In the genomic region with DNA sequence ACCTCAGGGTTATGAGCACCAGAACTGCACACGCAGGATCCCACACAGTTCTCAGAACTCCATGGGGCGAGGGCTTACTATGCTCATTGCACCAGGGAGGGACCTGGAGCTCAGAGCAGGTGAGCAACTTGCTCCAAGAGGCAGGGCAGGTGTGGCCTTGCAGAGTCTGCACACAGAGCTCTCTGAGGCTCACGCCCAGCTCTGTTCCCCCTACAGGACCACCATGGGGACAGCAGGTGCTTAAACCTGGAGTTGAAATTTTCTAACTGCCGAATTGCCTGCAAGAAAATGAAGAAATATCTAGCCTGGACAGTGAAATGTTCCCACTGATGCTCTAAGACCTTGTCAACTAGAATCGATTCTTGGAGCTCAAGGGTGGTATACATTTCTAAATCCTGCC, we compare ENCODE assay signal across 13 cellular contexts. TPM values are rescaled to one million over a fixed set of nuclear protein-coding genes. Genes with fewer than 3 reads are reported as not detected.
DNase-seq lines count a peak whose midpoint lies in the region; ATAC-seq, FAIRE-seq and TF ChIP-seq lines count a peak whose summit lies in the region.
"Not testable (repeated sequence)": the region's sequence is repeated elsewhere in the genome, so short reads cannot be mapped to it uniquely, and the experiment has no call there.
"Had no signal": no experiment of that assay in that cellular context is flagged by ENCODE, and none has a peak within 500 bp of the region (broad histone marks: within the 10 kb centered on the region; RNA-seq: fewer than 3 reads in every experiment).

No MANE protein-coding gene starts in this region.

- H3K27me3 Mint-ChIP-seq in CD8-positive, alpha-beta memory T cell; activated CD8-positive, alpha-beta T cell treated with anti-CD3 and anti-CD28 coated beads, Interleukin-2, amount 10 ng/mL, durations not matched to agents 7 days and 5 days (ENCODE audit: low read depth); astrocyte (ENCODE audit: low read depth, unreplicated experiment): not testable (repeated sequence)

- H3K27ac ChIP-seq in CD8-positive, alpha-beta memory T cell (ENCODE audit: low read depth, low read length); astrocyte (ENCODE audit: low read depth, low read length): not testable (repeated sequence)
- H3K27ac ChIP-seq in HL-60 (replicated peaks) (peak overlapping the region; percentile 60; the same call in 1 of the 2 replicates), SK-N-SH (ENCODE audit: low read depth in 2 of 2, low read length in 1 of 2) (peak overlapping the region; percentile 51 to 93; a peak in 3 of 4 replicates), mesodermal cell (ENCODE audit: low read depth, low read length, severe bottlenecking) (peak overlapping the region; percentile 99), spleen (peak overlapping the region; percentile 49 to 79 (median 72))

- not testable (repeated sequence) for H3K27me3 ChIP-seq in CD8-positive, alpha-beta memory T cell (ENCODE audit: insufficient read depth, low read length, poor library complexity, severe bottlenecking); HL-60 (ENCODE audit: insufficient read depth, poor library complexity, severe bottlenecking); SK-N-SH (ENCODE audit: insufficient read depth); astrocyte (ENCODE audit: insufficient read depth, low read length); spleen (replicated peaks in 1 of 7)

- CTCF ChIA-PET in CD8-positive, alpha-beta memory T cell (lab: Charles Lee): interaction anchor here (1.2 to 1.6 kb wide), 2 partner anchors 11 to 20 kb away, joined by 4 to 7 read pairs; no protein-coding TSS in a partner anchor
- CTCF ChIA-PET in SK-N-SH (lab: Yijun Ruan, JAX): interaction anchor here (0.7 kb wide), 1 partner anchor 19 kb away, joined by 3 read pairs; no protein-coding TSS in a partner anchor
- CTCF ChIA-PET in activated CD8-positive, alpha-beta T cell treated with anti-CD3 and anti-CD28 coated beads, Interleukin-2, amount 10 ng/mL, durations not matched to agents 7 days and 5 days (lab: Charles Lee): interaction anchor here (0.8 to 1.4 kb wide), 3 partner anchors 11 to 67 kb away, joined by 3 to 13 read pairs (median 5); no protein-coding TSS in a partner anchor

- not testable (repeated sequence) for H3K36me3 ChIP-seq in CD8-positive, alpha-beta memory T cell (ENCODE audit: insufficient read depth, low read length); SK-N-SH (replicated peaks in 1 of 2; ENCODE audit: control insufficient read depth in 1 of 2, insufficient read depth in 2 of 2, low read length in 1 of 2); astrocyte (ENCODE audit: insufficient read depth, low read length); mesodermal cell (ENCODE audit: control insufficient read depth, insufficient read depth, low read length); spleen

- not testable (repeated sequence) for TF ChIP-seq EP300 in SK-N-SH (IDR thresholded peaks at IDR 0.05; ENCODE audit: borderline replicate concordance in 1 of 2, low read depth in 1 of 2, low read length in 1 of 2)

- intact Hi-C loops in spleen (cut with DNase I; ENCODE audit: low total_unique reads): not testable (repeated sequence)

- not testable (repeated sequence) for TF ChIP-seq POLR2A in spleen (IDR thresholded peaks at IDR 0.05)

- not testable (repeated sequence) for H3F3A ChIP-seq in SK-N-SH (replicated peaks; ENCODE audit: insufficient read depth)

- WGBS in SK-N-SH (ENCODE audit: low lambda C conversion rate): 84% methylated on average over 4 of the region's 5 CpGs
- 95 to 96% methylated on average over 2 to 4 of the region's 5 CpGs for WGBS in mesodermal cell (ENCODE audit: insufficient coverage in 2 of 2), 2 experiments
- 77 to 88% (median 83%) methylated on average over 5 of the region's 5 CpGs for WGBS in spleen, 5 donors

- not testable (repeated sequence) for H3K9me3 ChIP-seq in CD8-positive, alpha-beta memory T cell (ENCODE audit: low read length); SK-N-SH; astrocyte (ENCODE audit: insufficient read depth, low read depth, low read length); mesodermal cell (ENCODE audit: control insufficient read depth, low read length); spleen

- not testable (repeated sequence) for FAIRE-seq in astrocyte (lab: Jason Lieb, UNC)

- H3K9ac ChIP-seq in SK-N-SH; astrocyte (ENCODE audit: low read length): not testable (repeated sequence)

- not testable (repeated sequence) for TF ChIP-seq CTCF in HL-60 (IDR thresholded peaks at IDR 0.05; ENCODE audit: insufficient read depth, low read length); SK-N-SH (IDR thresholded peaks at IDR 0.05); astrocyte (IDR thresholded peaks at IDR 0.05; ENCODE audit: insufficient read depth, low read depth, low read length); spleen (IDR thresholded peaks at IDR 0.05 in 8 of 11, conservative IDR thresholded peaks at IDR 0.05 in 3 of 11)

- H3K4me3 ChIP-seq in CD8-positive, alpha-beta memory T cell (ENCODE audit: low read length): peak overlapping the region; percentile 49
- not testable (repeated sequence) for H3K4me3 ChIP-seq in HL-60 (replicated peaks; ENCODE audit: insufficient read depth, low read length); SK-N-SH (ENCODE audit: low read depth in 2 of 2, low read length in 1 of 2); astrocyte (ENCODE audit: insufficient read depth, low read depth, low read length); mesodermal cell (ENCODE audit: extremely low read depth, insufficient read depth, low read length, poor library complexity, severe bottlenecking); spleen

- not testable (repeated sequence) for ATAC-seq in activated CD8-positive, alpha-beta T cell treated with anti-CD3 and anti-CD28 coated beads, Interleukin-2, amount 10 ng/mL, durations not matched to agents 7 days and 5 days

- H3K27ac Mint-ChIP-seq in CD8-positive, alpha-beta memory T cell: peak overlapping the region in 6 of 8 donors; percentile 21 to 93 (median 67)
- peak overlapping the region; percentile 95 for H3K27ac Mint-ChIP-seq in activated CD8-positive, alpha-beta T cell treated with anti-CD3 and anti-CD28 coated beads, Interleukin-2, amount 10 ng/mL, durations not matched to agents 7 days and 5 days
- peak overlapping the region; percentile 75 for H3K27ac Mint-ChIP-seq in astrocyte (ENCODE audit: unreplicated experiment)

- not testable (repeated sequence) for H3K9me2 ChIP-seq in SK-N-SH

- peak in 1 of 5 donors; percentile 21 for DNase-seq in CD8-positive, alpha-beta memory T cell
- not testable (repeated sequence) for DNase-seq in HL-60 (ENCODE audit: low read depth in 1 of 2, low spot score in 1 of 2); SK-N-SH; activated CD8-positive, alpha-beta T cell treated with anti-CD3 and anti-CD28 coated beads, Interleukin-2, amount 10 ng/mL, durations not matched to agents 7 days and 5 days; astrocyte (ENCODE audit: low read depth); spleen

- H3K79me2 ChIP-seq in SK-N-SH (ENCODE audit: insufficient read depth); astrocyte (ENCODE audit: insufficient read depth, low read length): not testable (repeated sequence)

- H3K4me1 ChIP-seq in CD8-positive, alpha-beta memory T cell (ENCODE audit: insufficient read depth, low read length): peaks cover 74% of the 10 kb centered on the region
- H3K4me1 ChIP-seq in SK-N-SH (ENCODE audit: control insufficient read depth in 1 of 2, insufficient read depth in 2 of 2, low read depth in 1 of 2, low read length in 1 of 2): peaks cover 10 to 40% of the 10 kb centered on the region in 2 experiments; a peak in 3 of 4 replicates
- H3K4me1 ChIP-seq in astrocyte (ENCODE audit: insufficient read depth, low read length): not testable (repeated sequence)
- peaks cover 51% of the 10 kb centered on the region for H3K4me1 ChIP-seq in mesodermal cell (ENCODE audit: control insufficient read depth, insufficient read depth, low read length, poor library complexity, severe bottlenecking)
- H3K4me1 ChIP-seq in spleen: peaks cover 33 to 78% (median 45%) of the 10 kb centered on the region in 6 donors

- H4K20me1 ChIP-seq in SK-N-SH (ENCODE audit: insufficient read depth); astrocyte (ENCODE audit: insufficient read depth, low read length): not testable (repeated sequence)

- not testable (repeated sequence) for H3K9me3 Mint-ChIP-seq in CD8-positive, alpha-beta memory T cell; activated CD8-positive, alpha-beta T cell treated with anti-CD3 and anti-CD28 coated beads, Interleukin-2, amount 10 ng/mL, durations not matched to agents 7 days and 5 days (ENCODE audit: insufficient read depth); astrocyte (ENCODE audit: unreplicated experiment)

- TF ChIP-seq RAD21 in SK-N-SH (IDR thresholded peaks at IDR 0.05; ENCODE audit: low read length): not testable (repeated sequence)

- not testable (repeated sequence) for H2AFZ ChIP-seq in SK-N-SH (ENCODE audit: low read depth); astrocyte (ENCODE audit: low read depth, low read length)

- not testable (repeated sequence) for H3K4me2 ChIP-seq in SK-N-SH; astrocyte (ENCODE audit: low read length)

- not testable (repeated sequence) for H3K36me3 Mint-ChIP-seq in CD8-positive, alpha-beta memory T cell; activated CD8-positive, alpha-beta T cell treated with anti-CD3 and anti-CD28 coated beads, Interleukin-2, amount 10 ng/mL, durations not matched to agents 7 days and 5 days (ENCODE audit: low read depth); astrocyte (ENCODE audit: low read depth, unreplicated experiment)

- peaks cover 0 to 40% (median 4%) of the 10 kb centered on the region in 3 donors for H3K4me1 Mint-ChIP-seq in CD8-positive, alpha-beta memory T cell
- H3K4me1 Mint-ChIP-seq in activated CD8-positive, alpha-beta T cell treated with anti-CD3 and anti-CD28 coated beads, Interleukin-2, amount 10 ng/mL, durations not matched to agents 7 days and 5 days (ENCODE audit: low read depth): not testable (repeated sequence)
- peaks cover 18% of the 10 kb centered on the region for H3K4me1 Mint-ChIP-seq in astrocyte (ENCODE audit: low read depth, unreplicated experiment)

- POLR2A ChIA-PET in CD8-positive, alpha-beta memory T cell (lab: Charles Lee); SK-N-SH (lab: Yijun Ruan, JAX); activated CD8-positive, alpha-beta T cell treated with anti-CD3 and anti-CD28 coated beads, Interleukin-2, amount 10 ng/mL, durations not matched to agents 7 days and 5 days (lab: Charles Lee): not testable (repeated sequence)

- H3K4me3 Mint-ChIP-seq in CD8-positive, alpha-beta memory T cell: peak overlapping the region in 5 of 7 donors; percentile 6 to 89 (median 60)
- not testable (repeated sequence) for H3K4me3 Mint-ChIP-seq in activated CD8-positive, alpha-beta T cell treated with anti-CD3 and anti-CD28 coated beads, Interleukin-2, amount 10 ng/mL, durations not matched to agents 7 days and 5 days
- peak overlapping the region; percentile 62 for H3K4me3 Mint-ChIP-seq in astrocyte (ENCODE audit: unreplicated experiment)

RNA-seq across cellular contexts. Expression of a gene that starts 49.9 kb away (rescaled TPM):
- total RNA-seq in CD8-positive, alpha-beta memory T cell: not detected
- not detected for polyA plus RNA-seq in CD8-positive, alpha-beta memory T cell
- polyA plus RNA-seq in SK-N-SH (2012; rRNA removed) (not detected in 2 replicates), spleen (not detected)
- polyA plus RNA-seq in SK-N-SH (2012; cell fraction: cytosol; rRNA removed): not detected in 2 replicates
- polyA plus RNA-seq in SK-N-SH (2012; cell fraction: nucleus; rRNA removed): not detected in 2 replicates
- not detected for total RNA-seq in activated CD8-positive, alpha-beta T cell treated with anti-CD3 and anti-CD28 coated beads, Interleukin-2, amount 10 ng/mL, durations not matched to agents 7 days and 5 days
- total RNA-seq in astrocyte (not detected in 2 replicates), spleen (not detected)
- not detected for polyA plus RNA-seq in mesodermal cell (2013, experiment 1 of 2)
- not detected for polyA plus RNA-seq in mesodermal cell (2013, experiment 2 of 2)
- total RNA-seq: A673, HT1080, IMR-90, LHCN-M2, Peyer's patch, SJSA1 had no signal
- polyA plus RNA-seq: IMR-90 had no signal
